1 cellular context compared by ENCODE assay signal in the genomic region with DNA sequence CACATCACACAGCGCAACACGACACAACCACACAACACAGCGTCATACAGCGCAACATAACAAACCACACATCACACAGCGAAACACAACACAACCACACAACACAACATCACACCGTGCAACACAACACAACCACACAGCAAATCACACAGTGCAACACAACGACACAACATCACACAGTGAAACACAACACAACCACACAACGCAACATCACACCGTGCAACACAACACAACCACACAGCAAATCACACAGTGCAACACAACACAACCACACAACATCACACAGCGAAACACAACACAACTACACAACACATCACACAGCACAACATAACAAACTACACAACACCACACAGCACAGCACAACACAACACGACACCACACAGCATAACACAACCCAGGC.
TF ChIP-seq lines count a peak whose summit lies in the region.

No MANE protein-coding gene starts in this region.

TF ChIP-seq in HepG2, 621 proteins besides CTCF, POLR2A, EP300 and RAD21 (continued from another document and continues in another):
- TF ChIP-seq, protein P1, sequence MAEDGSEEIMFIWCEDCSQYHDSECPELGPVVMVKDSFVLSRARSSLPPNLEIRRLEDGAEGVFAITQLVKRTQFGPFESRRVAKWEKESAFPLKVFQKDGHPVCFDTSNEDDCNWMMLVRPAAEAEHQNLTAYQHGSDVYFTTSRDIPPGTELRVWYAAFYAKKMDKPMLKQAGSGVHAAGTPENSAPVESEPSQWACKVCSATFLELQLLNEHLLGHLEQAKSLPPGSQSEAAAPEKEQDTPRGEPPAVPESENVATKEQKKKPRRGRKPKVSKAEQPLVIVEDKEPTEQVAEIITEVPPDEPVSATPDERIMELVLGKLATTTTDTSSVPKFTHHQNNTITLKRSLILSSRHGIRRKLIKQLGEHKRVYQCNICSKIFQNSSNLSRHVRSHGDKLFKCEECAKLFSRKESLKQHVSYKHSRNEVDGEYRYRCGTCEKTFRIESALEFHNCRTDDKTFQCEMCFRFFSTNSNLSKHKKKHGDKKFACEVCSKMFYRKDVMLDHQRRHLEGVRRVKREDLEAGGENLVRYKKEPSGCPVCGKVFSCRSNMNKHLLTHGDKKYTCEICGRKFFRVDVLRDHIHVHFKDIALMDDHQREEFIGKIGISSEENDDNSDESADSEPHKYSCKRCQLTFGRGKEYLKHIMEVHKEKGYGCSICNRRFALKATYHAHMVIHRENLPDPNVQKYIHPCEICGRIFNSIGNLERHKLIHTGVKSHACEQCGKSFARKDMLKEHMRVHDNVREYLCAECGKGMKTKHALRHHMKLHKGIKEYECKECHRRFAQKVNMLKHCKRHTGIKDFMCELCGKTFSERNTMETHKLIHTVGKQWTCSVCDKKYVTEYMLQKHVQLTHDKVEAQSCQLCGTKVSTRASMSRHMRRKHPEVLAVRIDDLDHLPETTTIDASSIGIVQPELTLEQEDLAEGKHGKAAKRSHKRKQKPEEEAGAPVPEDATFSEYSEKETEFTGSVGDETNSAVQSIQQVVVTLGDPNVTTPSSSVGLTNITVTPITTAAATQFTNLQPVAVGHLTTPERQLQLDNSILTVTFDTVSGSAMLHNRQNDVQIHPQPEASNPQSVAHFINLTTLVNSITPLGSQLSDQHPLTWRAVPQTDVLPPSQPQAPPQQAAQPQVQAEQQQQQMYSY (CRISPR knock-in tag; IDR thresholded peaks at IDR 0.05): no peak
- TF ChIP-seq ZNF30 (CRISPR knock-in tag; IDR thresholded peaks at IDR 0.05) (no peak), ATRX (CRISPR knock-in tag; IDR thresholded peaks at IDR 0.05; ENCODE audit: borderline replicate concordance) (no peak), NONO (IDR thresholded peaks at IDR 0.05) (0 out of 2 replicates have a peak, but pooled peaks have one; percentile 56), NONO (CRISPR knock-in tag; conservative IDR thresholded peaks at IDR 0.05) (no peak), GMEB2 (CRISPR knock-in tag; IDR thresholded peaks at IDR 0.05; ENCODE audit: low read depth) (no peak), BRD4 (CRISPR knock-in tag; IDR thresholded peaks at IDR 0.05) (no peak), XBP1 (CRISPR knock-in tag; IDR thresholded peaks at IDR 0.05) (no peak), IKZF1 (IDR thresholded peaks at IDR 0.05) (peak; percentile 60; the same call in 1 of the 2 replicates), ZSCAN21 (CRISPR knock-in tag; IDR thresholded peaks at IDR 0.05; ENCODE audit: borderline replicate concordance) (no peak), KLF9 (CRISPR knock-in tag; IDR thresholded peaks at IDR 0.05; ENCODE audit: low read depth) (no peak), KIAA2018 (CRISPR knock-in tag; IDR thresholded peaks at IDR 0.05; ENCODE audit: borderline replicate concordance) (no peak), ZNF24 (IDR thresholded peaks at IDR 0.05) (no peak), ELF4 (CRISPR knock-in tag; IDR thresholded peaks at IDR 0.05; ENCODE audit: borderline replicate concordance) (no peak)
- TF ChIP-seq, protein P2, sequence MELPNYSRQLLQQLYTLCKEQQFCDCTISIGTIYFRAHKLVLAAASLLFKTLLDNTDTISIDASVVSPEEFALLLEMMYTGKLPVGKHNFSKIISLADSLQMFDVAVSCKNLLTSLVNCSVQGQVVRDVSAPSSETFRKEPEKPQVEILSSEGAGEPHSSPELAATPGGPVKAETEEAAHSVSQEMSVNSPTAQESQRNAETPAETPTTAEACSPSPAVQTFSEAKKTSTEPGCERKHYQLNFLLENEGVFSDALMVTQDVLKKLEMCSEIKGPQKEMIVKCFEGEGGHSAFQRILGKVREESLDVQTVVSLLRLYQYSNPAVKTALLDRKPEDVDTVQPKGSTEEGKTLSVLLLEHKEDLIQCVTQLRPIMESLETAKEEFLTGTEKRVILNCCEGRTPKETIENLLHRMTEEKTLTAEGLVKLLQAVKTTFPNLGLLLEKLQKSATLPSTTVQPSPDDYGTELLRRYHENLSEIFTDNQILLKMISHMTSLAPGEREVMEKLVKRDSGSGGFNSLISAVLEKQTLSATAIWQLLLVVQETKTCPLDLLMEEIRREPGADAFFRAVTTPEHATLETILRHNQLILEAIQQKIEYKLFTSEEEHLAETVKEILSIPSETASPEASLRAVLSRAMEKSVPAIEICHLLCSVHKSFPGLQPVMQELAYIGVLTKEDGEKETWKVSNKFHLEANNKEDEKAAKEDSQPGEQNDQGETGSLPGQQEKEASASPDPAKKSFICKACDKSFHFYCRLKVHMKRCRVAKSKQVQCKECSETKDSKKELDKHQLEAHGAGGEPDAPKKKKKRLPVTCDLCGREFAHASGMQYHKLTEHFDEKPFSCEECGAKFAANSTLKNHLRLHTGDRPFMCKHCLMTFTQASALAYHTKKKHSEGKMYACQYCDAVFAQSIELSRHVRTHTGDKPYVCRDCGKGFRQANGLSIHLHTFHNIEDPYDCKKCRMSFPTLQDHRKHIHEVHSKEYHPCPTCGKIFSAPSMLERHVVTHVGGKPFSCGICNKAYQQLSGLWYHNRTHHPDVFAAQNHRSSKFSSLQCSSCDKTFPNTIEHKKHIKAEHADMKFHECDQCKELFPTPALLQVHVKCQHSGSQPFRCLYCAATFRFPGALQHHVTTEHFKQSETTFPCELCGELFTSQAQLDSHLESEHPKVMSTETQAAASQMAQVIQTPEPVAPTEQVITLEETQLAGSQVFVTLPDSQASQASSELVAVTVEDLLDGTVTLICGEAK (IDR thresholded peaks at IDR 0.05): 0 out of 2 replicates have a peak, but pooled peaks have one; percentile 31
- TF ChIP-seq, protein P2 (CRISPR knock-in tag; IDR thresholded peaks at IDR 0.05): no peak
- TF ChIP-seq, protein P3, sequence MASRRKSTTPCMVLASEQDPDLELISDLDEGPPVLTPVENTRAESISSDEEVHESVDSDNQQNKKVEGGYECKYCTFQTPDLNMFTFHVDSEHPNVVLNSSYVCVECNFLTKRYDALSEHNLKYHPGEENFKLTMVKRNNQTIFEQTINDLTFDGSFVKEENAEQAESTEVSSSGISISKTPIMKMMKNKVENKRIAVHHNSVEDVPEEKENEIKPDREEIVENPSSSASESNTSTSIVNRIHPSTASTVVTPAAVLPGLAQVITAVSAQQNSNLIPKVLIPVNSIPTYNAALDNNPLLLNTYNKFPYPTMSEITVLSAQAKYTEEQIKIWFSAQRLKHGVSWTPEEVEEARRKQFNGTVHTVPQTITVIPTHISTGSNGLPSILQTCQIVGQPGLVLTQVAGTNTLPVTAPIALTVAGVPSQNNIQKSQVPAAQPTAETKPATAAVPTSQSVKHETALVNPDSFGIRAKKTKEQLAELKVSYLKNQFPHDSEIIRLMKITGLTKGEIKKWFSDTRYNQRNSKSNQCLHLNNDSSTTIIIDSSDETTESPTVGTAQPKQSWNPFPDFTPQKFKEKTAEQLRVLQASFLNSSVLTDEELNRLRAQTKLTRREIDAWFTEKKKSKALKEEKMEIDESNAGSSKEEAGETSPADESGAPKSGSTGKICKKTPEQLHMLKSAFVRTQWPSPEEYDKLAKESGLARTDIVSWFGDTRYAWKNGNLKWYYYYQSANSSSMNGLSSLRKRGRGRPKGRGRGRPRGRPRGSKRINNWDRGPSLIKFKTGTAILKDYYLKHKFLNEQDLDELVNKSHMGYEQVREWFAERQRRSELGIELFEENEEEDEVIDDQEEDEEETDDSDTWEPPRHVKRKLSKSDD (CRISPR knock-in tag; IDR thresholded peaks at IDR 0.05; ENCODE audit: low read depth): no peak
- TF ChIP-seq, protein P4, sequence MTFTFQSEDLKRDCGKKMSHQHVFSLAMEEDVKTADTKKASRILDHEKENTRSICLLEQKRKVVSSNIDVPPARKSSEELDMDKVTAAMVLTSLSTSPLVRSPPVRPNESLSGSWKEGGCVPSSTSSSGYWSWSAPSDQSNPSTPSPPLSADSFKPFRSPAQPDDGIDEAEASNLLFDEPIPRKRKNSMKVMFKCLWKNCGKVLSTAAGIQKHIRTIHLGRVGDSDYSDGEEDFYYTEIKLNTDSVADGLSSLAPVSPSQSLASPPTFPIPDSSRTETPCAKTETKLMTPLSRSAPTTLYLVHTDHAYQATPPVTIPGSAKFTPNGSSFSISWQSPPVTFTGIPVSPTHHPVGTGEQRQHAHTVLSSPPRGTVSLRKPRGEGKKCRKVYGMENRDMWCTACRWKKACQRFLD (CRISPR knock-in tag; IDR thresholded peaks at IDR 0.05; ENCODE audit: borderline replicate concordance): no peak
